ENCODE assay signal across 18 cellular contexts in the genomic region with DNA sequence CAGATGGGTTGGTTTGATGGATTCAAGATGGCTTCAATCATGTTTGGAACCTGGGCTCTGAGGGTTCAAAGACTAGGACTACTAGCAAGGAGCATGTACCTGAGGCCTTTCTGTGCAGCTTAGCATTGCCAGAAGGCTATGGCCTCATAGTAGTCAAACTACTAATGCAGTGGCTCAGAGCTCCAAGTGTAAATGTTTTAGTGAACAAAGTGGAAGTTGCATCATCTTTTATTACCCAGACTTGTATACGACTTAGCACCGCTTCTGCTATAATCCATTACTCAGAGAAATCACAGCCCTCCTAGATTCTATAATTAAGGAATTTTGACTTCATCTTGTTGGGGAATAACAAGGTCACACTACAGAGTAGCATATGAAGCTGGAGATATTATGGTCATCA.
"Had no signal": no experiment of that assay in that cellular context is flagged by ENCODE, and none has a peak within 500 bp of the region (broad histone marks: within the 10 kb centered on the region; RNA-seq: fewer than 3 reads in every experiment).

No MANE protein-coding gene starts in this region.

- H3K4me1 Mint-ChIP-seq: activated CD4-positive, alpha-beta memory T cell treated with anti-CD3 and anti-CD28 coated beads, Interleukin-2, amount 10 ng/mL, durations not matched to agents 7 days and 5 days; activated naive CD4-positive, alpha-beta T cell treated with anti-CD3 and anti-CD28 coated beads, Interleukin-2, amount 50 U/mL, for 24 hours; stimulated activated naive B cell treated with anti-CD40 and anti-IgM and Interleukin-4, amounts not matched to agents 10 μg/mL and 1 μg/mL and 100 μg/mL, for 72 hours had no signal

- DNase-seq: activated CD4-positive, alpha-beta memory T cell treated with anti-CD3 and anti-CD28 coated beads, Interleukin-2, amount 10 ng/mL, durations not matched to agents 7 days and 5 days; activated CD4-positive, alpha-beta T cell treated with anti-CD3 and anti-CD28 coated beads for 4 hours; activated effector memory CD4-positive, alpha-beta T cell treated with Interleukin-2 at 50 U/mL for 16 hours; activated T-cell treated with anti-CD3 and anti-CD28 coated beads, Interleukin-2, amount 50 U/mL, for 24 hours; adrenal gland; esophagus squamous epithelium; foreskin fibroblast; lower lobe of right lung; ovary; stimulated activated CD4-positive, alpha-beta T cell treated with anti-CD3 and anti-CD28 coated beads, Interleukin-4, amount 100 ng/mL, for 1 hour; stimulated activated naive B cell treated with anti-CD40 and anti-IgM and Interleukin-4, amounts not matched to agents 10 μg/mL and 1 μg/mL and 100 μg/mL, for 72 hours; tibial artery; uterus had no signal

- H3K27me3 Mint-ChIP-seq: activated CD4-positive, alpha-beta memory T cell treated with anti-CD3 and anti-CD28 coated beads, Interleukin-2, amount 10 ng/mL, durations not matched to agents 7 days and 5 days; activated naive CD4-positive, alpha-beta T cell treated with anti-CD3 and anti-CD28 coated beads, Interleukin-2, amount 50 U/mL, for 24 hours; activated T-cell treated with anti-CD3 and anti-CD28 coated beads, Interleukin-2, amount 50 U/mL, for 24 hours; stimulated activated naive B cell treated with anti-CD40 and anti-IgM and Interleukin-4, amounts not matched to agents 10 μg/mL and 1 μg/mL and 100 μg/mL, for 72 hours had no signal

- H3K9me3 Mint-ChIP-seq: activated CD4-positive, alpha-beta memory T cell treated with anti-CD3 and anti-CD28 coated beads, Interleukin-2, amount 10 ng/mL, durations not matched to agents 7 days and 5 days; activated naive CD4-positive, alpha-beta T cell treated with anti-CD3 and anti-CD28 coated beads, Interleukin-2, amount 50 U/mL, for 24 hours; stimulated activated naive B cell treated with anti-CD40 and anti-IgM and Interleukin-4, amounts not matched to agents 10 μg/mL and 1 μg/mL and 100 μg/mL, for 72 hours; T-helper 1 cell treated with Interleukin-12 subunit alpha and Interleukin-12 subunit beta and Interleukin-4 antibody, amounts not matched to agents 30 μg/mL and 1 μg/mL, for 36 hours had no signal

- H3K4me3 Mint-ChIP-seq: activated CD4-positive, alpha-beta memory T cell treated with anti-CD3 and anti-CD28 coated beads, Interleukin-2, amount 10 ng/mL, durations not matched to agents 7 days and 5 days; activated naive CD4-positive, alpha-beta T cell treated with anti-CD3 and anti-CD28 coated beads, Interleukin-2, amount 50 U/mL, for 24 hours; activated T-cell treated with anti-CD3 and anti-CD28 coated beads, Interleukin-2, amount 50 U/mL, for 24 hours; mesothelial cell of epicardium; neural progenitor cell; stimulated activated naive B cell treated with anti-CD40 and anti-IgM and Interleukin-4, amounts not matched to agents 10 μg/mL and 1 μg/mL and 100 μg/mL, for 72 hours; T-helper 1 cell treated with Interleukin-12 subunit alpha and Interleukin-12 subunit beta and Interleukin-4 antibody, amounts not matched to agents 30 μg/mL and 1 μg/mL, for 36 hours had no signal

- H3K27ac ChIP-seq: adrenal gland, esophagus squamous epithelium, lower lobe of right lung, neural progenitor cell, ovary, tibial artery, uterus had no signal

- H3K9me3 ChIP-seq: adrenal gland, esophagus squamous epithelium, lower lobe of right lung, ovary, tibial artery, uterus had no signal

- H3K4me2 ChIP-seq: neural progenitor cell had no signal

- H3K4me1 ChIP-seq: adrenal gland, esophagus squamous epithelium, lower lobe of right lung, neural progenitor cell, uterus had no signal

- H3K36me3 ChIP-seq: adrenal gland, esophagus squamous epithelium, lower lobe of right lung, neural progenitor cell, ovary, tibial artery, uterus had no signal

- H3K4me3 ChIP-seq: adrenal gland, esophagus squamous epithelium, lower lobe of right lung, neural progenitor cell, ovary, tibial artery, uterus had no signal

- ATAC-seq: stimulated activated naive B cell treated with anti-CD40 and anti-IgM and Interleukin-4, amounts not matched to agents 10 μg/mL and 1 μg/mL and 100 μg/mL, for 72 hours had no signal

- H3K36me3 Mint-ChIP-seq: activated naive CD4-positive, alpha-beta T cell treated with anti-CD3 and anti-CD28 coated beads, Interleukin-2, amount 50 U/mL, for 24 hours; mesothelial cell of epicardium; stimulated activated naive B cell treated with anti-CD40 and anti-IgM and Interleukin-4, amounts not matched to agents 10 μg/mL and 1 μg/mL and 100 μg/mL, for 72 hours had no signal

- H3K27ac Mint-ChIP-seq: activated CD4-positive, alpha-beta memory T cell treated with anti-CD3 and anti-CD28 coated beads, Interleukin-2, amount 10 ng/mL, durations not matched to agents 7 days and 5 days; activated naive CD4-positive, alpha-beta T cell treated with anti-CD3 and anti-CD28 coated beads, Interleukin-2, amount 50 U/mL, for 24 hours; activated T-cell treated with anti-CD3 and anti-CD28 coated beads, Interleukin-2, amount 50 U/mL, for 24 hours; neural progenitor cell; stimulated activated naive B cell treated with anti-CD40 and anti-IgM and Interleukin-4, amounts not matched to agents 10 μg/mL and 1 μg/mL and 100 μg/mL, for 72 hours; T-helper 1 cell treated with Interleukin-12 subunit alpha and Interleukin-12 subunit beta and Interleukin-4 antibody, amounts not matched to agents 30 μg/mL and 1 μg/mL, for 36 hours had no signal

- FAIRE-seq: endometrium had no signal
